Comparison of ENCODE assay signal across 8 cellular contexts in the genomic region with DNA sequence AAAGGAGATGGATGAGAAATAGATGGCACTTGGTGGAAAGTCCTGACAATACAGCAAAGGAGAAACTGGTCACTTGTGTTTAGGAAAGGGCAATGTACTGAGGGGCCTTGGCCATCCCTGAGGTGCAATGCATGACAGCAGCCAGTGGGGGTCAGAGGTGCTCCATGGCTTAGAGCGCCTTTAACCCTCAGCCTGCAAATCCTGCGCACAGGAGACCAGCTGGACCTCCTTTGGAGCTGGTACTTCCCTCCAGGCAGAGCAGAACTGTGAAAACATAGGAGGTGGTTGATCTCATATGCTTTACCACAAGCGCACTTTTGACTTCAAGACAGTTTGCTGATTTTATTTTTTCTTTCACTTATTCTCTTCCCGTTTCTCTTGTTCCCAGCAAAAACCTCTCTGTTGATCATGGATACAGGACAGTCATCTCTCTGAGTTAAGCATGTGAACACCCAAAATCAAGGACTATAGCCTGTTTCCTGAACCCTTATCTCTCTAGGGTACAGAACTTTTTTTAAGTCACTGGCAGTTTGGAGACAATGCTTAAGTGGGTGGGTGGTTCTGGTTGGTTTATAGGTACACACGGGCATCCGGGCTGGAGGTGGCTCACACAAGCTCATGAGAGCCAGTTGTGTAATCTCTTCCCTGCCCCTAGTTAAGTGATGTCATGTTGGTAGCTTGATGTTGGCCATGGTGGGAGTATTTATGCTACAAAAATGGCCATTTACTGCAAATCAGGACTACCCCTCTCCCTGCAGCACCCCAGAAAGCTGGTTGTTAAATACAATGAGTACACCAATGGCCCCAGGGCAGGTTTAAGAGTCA. TPM values are rescaled to one million over a fixed set of nuclear protein-coding genes. Genes with fewer than 3 reads are reported as not detected.
DNase-seq lines count a peak whose midpoint lies in the region; ATAC-seq and TF ChIP-seq lines count a peak whose summit lies in the region.

No MANE protein-coding gene starts in this region.

- H3K36me3 ChIP-seq in DOHH2 (ENCODE audit: control insufficient read depth, low read length) (no peaks in the 10 kb centered on the region), Karpas-422 (ENCODE audit: insufficient read depth, low read length) (no peaks in the 10 kb centered on the region), thoracic aorta (no peaks in the 10 kb centered on the region)

- H3F3A ChIP-seq in DOHH2 (ENCODE audit: control insufficient read depth, insufficient read depth): no peaks in the 10 kb centered on the region

- H3K9me3 ChIP-seq in DOHH2 (ENCODE audit: control insufficient read depth, insufficient read depth, low read length) (no peaks in the 10 kb centered on the region), Karpas-422 (ENCODE audit: low read length) (no peaks in the 10 kb centered on the region), thoracic aorta (no peaks in the 10 kb centered on the region)

- peaks cover 20% of the 10 kb centered on the region for H3K4me1 Mint-ChIP-seq in activated T-helper 2 cell treated with anti-CD3 and anti-CD28 coated beads, Interferon-gamma antibody, Interleukin-2, Interleukin-4, amounts not matched to agents 10 μg/mL and 5 μg/mL and 100 μg/mL, durations not matched to agents 14 hours and 24 hours and 36 hours (ENCODE audit: low read depth)

- no peaks in the 10 kb centered on the region for H4K20me1 ChIP-seq in DOHH2 (ENCODE audit: control insufficient read depth, insufficient read depth, low read depth, low read length)
- H4K20me1 ChIP-seq in Karpas-422 (ENCODE audit: insufficient read depth, low read depth, low read length): no peaks in the 10 kb centered on the region

- peak; percentile 87 for ATAC-seq in GM21786 (IDR thresholded peaks at IDR 0.05; ENCODE audit: unreplicated experiment)
- ATAC-seq in omental fat pad (ENCODE audit: low FRiP score): peak; percentile 98
- peak; percentile 89 for ATAC-seq in thoracic aorta (ENCODE audit: insufficient number of reproducible peaks, low FRiP score, low read depth)

- H3K9me3 Mint-ChIP-seq in activated T-helper 2 cell treated with anti-CD3 and anti-CD28 coated beads, Interferon-gamma antibody, Interleukin-2, Interleukin-4, amounts not matched to agents 10 μg/mL and 5 μg/mL and 100 μg/mL, durations not matched to agents 14 hours and 24 hours and 36 hours: no peaks in the 10 kb centered on the region

- H3K4me1 ChIP-seq in DOHH2 (ENCODE audit: control insufficient read depth, low read length) (peaks cover 8% of the 10 kb centered on the region; the same call in 1 of the 2 replicates), Karpas-422 (ENCODE audit: low read length) (peaks cover 10% of the 10 kb centered on the region), thoracic aorta (ENCODE audit: control insufficient read depth in 1 of 2, low read depth in 2 of 2) (peaks cover 2 to 5% of the 10 kb centered on the region in 2 donors)

- DNase-seq in Karpas-422: peak; percentile 91
- peak; percentile 17 for DNase-seq in SHP77 treated with DMSO at 0.1 percent for 48 hours (lab: John Stamatoyannopoulos, UW)
- peak; percentile 64 for DNase-seq in activated T-helper 2 cell treated with anti-CD3 and anti-CD28 coated beads, Interferon-gamma antibody, Interleukin-2, Interleukin-4, amounts not matched to agents 10 μg/mL and 5 μg/mL and 100 μg/mL, durations not matched to agents 14 hours and 24 hours and 36 hours (ENCODE audit: low spot score)
- DNase-seq in fibroblast of villous mesenchyme (ENCODE audit: low read depth): peak; percentile 94
- peak; percentile 50 for DNase-seq in omental fat pad (ENCODE audit: low spot score)
- DNase-seq in thoracic aorta (ENCODE audit: low spot score): peak; percentile 13

- peak; percentile 96 for TF ChIP-seq CTCF in DOHH2 (IDR thresholded peaks at IDR 0.05; ENCODE audit: low read depth, low read length, poor library complexity, severe bottlenecking)
- TF ChIP-seq CTCF in fibroblast of villous mesenchyme (IDR thresholded peaks at IDR 0.05; ENCODE audit: insufficient read depth, low read depth, low read length): peak; percentile 100
- peak in 2 of 3 donors; percentile 77 to 93 for TF ChIP-seq CTCF in omental fat pad (IDR thresholded peaks at IDR 0.05)
- TF ChIP-seq CTCF in thoracic aorta (IDR thresholded peaks at IDR 0.05): peak; percentile 98

- H3K27me3 ChIP-seq in DOHH2 (ENCODE audit: control insufficient read depth, low read length): no peaks in the 10 kb centered on the region
- no peaks in the 10 kb centered on the region for H3K27me3 ChIP-seq in Karpas-422 (ENCODE audit: low read length)
- no peaks in the 10 kb centered on the region for H3K27me3 ChIP-seq in thoracic aorta (replicated peaks; ENCODE audit: insufficient read depth)

- H3K36me3 Mint-ChIP-seq in activated T-helper 2 cell treated with anti-CD3 and anti-CD28 coated beads, Interferon-gamma antibody, Interleukin-2, Interleukin-4, amounts not matched to agents 10 μg/mL and 5 μg/mL and 100 μg/mL, durations not matched to agents 14 hours and 24 hours and 36 hours (ENCODE audit: low read depth): no peaks in the 10 kb centered on the region

- no peak overlapping the region for H3K9ac ChIP-seq in Karpas-422 (ENCODE audit: low read length)

- no peak overlapping the region for H3K27ac ChIP-seq in DOHH2 (ENCODE audit: low read depth, low read length)
- H3K27ac ChIP-seq in Karpas-422 (ENCODE audit: low read length): no peak overlapping the region
- H3K27ac ChIP-seq in thoracic aorta: no peak overlapping the region

- peak overlapping the region; percentile 0 for H3K4me3 Mint-ChIP-seq in activated T-helper 2 cell treated with anti-CD3 and anti-CD28 coated beads, Interferon-gamma antibody, Interleukin-2, Interleukin-4, amounts not matched to agents 10 μg/mL and 5 μg/mL and 100 μg/mL, durations not matched to agents 14 hours and 24 hours and 36 hours (ENCODE audit: low read depth)

- H3K9me2 ChIP-seq in DOHH2 (replicated peaks; ENCODE audit: control insufficient read depth, low read length) (no peaks in the 10 kb centered on the region), Karpas-422 (replicated peaks; ENCODE audit: insufficient read depth, low read length) (no peaks in the 10 kb centered on the region)

- no peaks in the 10 kb centered on the region for H3K27me3 Mint-ChIP-seq in activated T-helper 2 cell treated with anti-CD3 and anti-CD28 coated beads, Interferon-gamma antibody, Interleukin-2, Interleukin-4, amounts not matched to agents 10 μg/mL and 5 μg/mL and 100 μg/mL, durations not matched to agents 14 hours and 24 hours and 36 hours (ENCODE audit: low read depth)

- H3K4me3 ChIP-seq in DOHH2 (ENCODE audit: low read length) (no peak overlapping the region), Karpas-422 (ENCODE audit: low read length) (no peak overlapping the region), fibroblast of villous mesenchyme (ENCODE audit: low read depth, low read length) (no peak overlapping the region), thoracic aorta (no peak overlapping the region)

- no peak overlapping the region; the same call in 1 of the 2 replicates for H2AFZ ChIP-seq in Karpas-422 (ENCODE audit: low read length)

- no peak overlapping the region for H3K27ac Mint-ChIP-seq in activated T-helper 2 cell treated with anti-CD3 and anti-CD28 coated beads, Interferon-gamma antibody, Interleukin-2, Interleukin-4, amounts not matched to agents 10 μg/mL and 5 μg/mL and 100 μg/mL, durations not matched to agents 14 hours and 24 hours and 36 hours

- H3K4me2 ChIP-seq in DOHH2 (ENCODE audit: low read length): no peak overlapping the region
- H3K4me2 ChIP-seq in Karpas-422 (ENCODE audit: low read depth, low read length, poor library complexity, severe bottlenecking): peak overlapping the region; percentile 26

- intact Hi-C loops in activated T-helper 2 cell treated with anti-CD3 and anti-CD28 coated beads, Interferon-gamma antibody, Interleukin-2, Interleukin-4, amounts not matched to agents 10 μg/mL and 5 μg/mL and 100 μg/mL, durations not matched to agents 14 hours and 24 hours and 36 hours (cut with micrococcal nuclease): loop anchor here (1.0 to 10.0 kb wide), 7 partner anchors 58 to 582 kb away; no protein-coding TSS in a partner anchor

- H3K79me2 ChIP-seq in DOHH2 (ENCODE audit: control insufficient read depth, low read length) (no peaks in the 10 kb centered on the region), Karpas-422 (ENCODE audit: low read length) (no peaks in the 10 kb centered on the region)

RNA-seq across cellular contexts. Expression of gene ANKRD55, which starts 37.6 kb away (rescaled TPM):
- not detected in 2 replicates for total RNA-seq in Karpas-422 (2014; rRNA removed; shearing (Covaris generic); ENCODE audit: low replicate concordance)
- total RNA-seq in activated T-helper 2 cell treated with anti-CD3 and anti-CD28 coated beads, Interferon-gamma antibody, Interleukin-2, Interleukin-4, amounts not matched to agents 10 μg/mL and 5 μg/mL and 100 μg/mL, durations not matched to agents 14 hours and 24 hours and 36 hours: 1.4 and 2.3 TPM in 2 replicates
- total RNA-seq in fibroblast of villous mesenchyme (under 0.01 and 0.32 TPM in 2 replicates), omental fat pad (under 1 TPM in 2 of 4 donors, not detected in 2; 0.44 to 0.46 TPM), thoracic aorta (not detected)

Comparison
In these comparisons a context has a peak if more than half of its experiments do, and no peak if none do; other contexts are left out.
1. DNase-seq: peak in every context shown above with its lines; median percentile 94 in fibroblast of villous mesenchyme; 91 in Karpas-422; 64 in activated T-helper 2 cell treated with anti-CD3 and anti-CD28 coated beads, Interferon-gamma antibody, Interleukin-2, Interleukin-4, amounts not matched to agents 10 μg/mL and 5 μg/mL and 100 μg/mL, durations not matched to agents 14 hours and 24 hours and 36 hours; 50 in omental fat pad; 17 in SHP77 treated with DMSO at 0.1 percent for 48 hours; 13 in thoracic aorta.